ENCODE assay signal across 8 cellular contexts in the genomic region with DNA sequence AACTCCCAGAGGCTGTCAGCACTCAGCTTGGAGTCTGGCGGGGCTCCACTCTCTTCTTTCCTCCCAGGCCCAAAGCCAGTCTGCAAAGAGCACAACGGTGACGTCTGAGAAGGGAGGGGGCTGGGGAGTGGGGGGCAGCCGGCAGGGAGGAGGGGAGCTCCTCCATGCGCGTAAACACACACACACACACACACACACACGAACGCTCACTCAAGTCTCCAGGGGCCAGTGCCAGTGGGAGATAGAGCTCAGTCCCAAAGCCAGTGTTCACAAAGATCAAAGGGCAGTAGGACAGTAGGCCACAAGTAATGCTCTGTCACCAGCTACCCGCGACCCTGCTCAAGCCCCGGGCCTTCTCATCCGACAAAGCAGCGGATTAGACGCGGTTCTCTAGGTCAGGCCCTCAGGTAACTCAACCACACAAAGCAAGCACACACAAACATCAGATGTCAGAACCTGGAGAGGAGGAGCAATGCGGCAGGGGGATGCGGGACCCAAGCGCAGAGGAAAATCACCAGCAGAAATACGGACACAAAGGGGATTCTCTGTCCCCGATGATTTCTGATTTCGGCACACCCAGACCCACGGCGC. TPM values are rescaled to one million over a fixed set of nuclear protein-coding genes. Genes with fewer than 3 reads are reported as not detected.
DNase-seq lines count a peak whose midpoint lies in the region; ATAC-seq and TF ChIP-seq lines count a peak whose summit lies in the region.

No MANE protein-coding gene starts in this region.

- no peak overlapping the region for H4K5ac ChIP-seq in mesendoderm (ENCODE audit: low read length)

- peaks cover 28% of the 10 kb centered on the region for H3K27me3 Mint-ChIP-seq in CD8-positive, alpha-beta T cell (ENCODE audit: low read depth)

- peak overlapping the region; percentile 60 for H3K18ac ChIP-seq in mesendoderm (ENCODE audit: low read length)

- H3K4me3 ChIP-seq in CD8-positive, alpha-beta T cell (ENCODE audit: low read depth, low read length), result no peak overlapping the region
- peak overlapping the region; percentile 67 for H3K4me3 ChIP-seq in epithelial cell of proximal tubule (ENCODE audit: low read depth, low read length)
- H3K4me3 ChIP-seq in mesendoderm (ENCODE audit: low read length), result peak overlapping the region; percentile 59

- intact Hi-C loops in CD8-positive, alpha-beta T cell (cut with DNase I, micrococcal nuclease), result no loop called here

- H2BK5ac ChIP-seq in mesendoderm (ENCODE audit: low read length), result no peak overlapping the region

- CTCF ChIA-PET in CD8-positive, alpha-beta T cell (lab: Charles Lee), result no interaction called here

- peak overlapping the region; percentile 55 for H3K4me3 Mint-ChIP-seq in CD8-positive, alpha-beta T cell

- WGBS in mesendoderm (ENCODE audit: extremely low coverage, insufficient coverage, low lambda C conversion rate), result no CpG with 5 or more reads among the region's 23 CpGs

- H3K4ac ChIP-seq in mesendoderm (ENCODE audit: low read depth, low read length), result no peak overlapping the region

- no peak overlapping the region for H2BK15ac ChIP-seq in mesendoderm (replicated peaks; ENCODE audit: low read depth)

- H3K27ac ChIP-seq in CD8-positive, alpha-beta T cell (ENCODE audit: low read depth, low read length), result no peak overlapping the region
- H3K27ac ChIP-seq in mesendoderm (ENCODE audit: low read depth, low read length), result peak overlapping the region; percentile 7
- H3K27ac ChIP-seq in temporal lobe (ENCODE audit: low read depth, low read length), result peak overlapping the region; percentile 79

- H3K27ac Mint-ChIP-seq in CD8-positive, alpha-beta T cell, result no peak overlapping the region

- H3K4me1 ChIP-seq in CD8-positive, alpha-beta T cell (ENCODE audit: insufficient read depth, low read length), result peaks cover 15% of the 10 kb centered on the region
- peaks cover 2% of the 10 kb centered on the region for H3K4me1 ChIP-seq in mesendoderm (ENCODE audit: control insufficient read depth, low read depth, low read length)

- H3K9ac ChIP-seq in mesendoderm (ENCODE audit: low read length), result peak overlapping the region; percentile 84

- H3K4me2 ChIP-seq in mesendoderm (ENCODE audit: low read length), result peak overlapping the region; percentile 77

- no peaks in the 10 kb centered on the region for H3K36me3 Mint-ChIP-seq in CD8-positive, alpha-beta T cell

- no peaks in the 10 kb centered on the region for H3K36me3 ChIP-seq in CD8-positive, alpha-beta T cell (ENCODE audit: insufficient read depth, low read length)
- no peaks in the 10 kb centered on the region for H3K36me3 ChIP-seq in mesendoderm (ENCODE audit: control insufficient read depth, insufficient read depth, low read length)

- peaks cover 6% of the 10 kb centered on the region for H3K79me1 ChIP-seq in mesendoderm (ENCODE audit: low read length)

- no peaks in the 10 kb centered on the region for H3K9me3 ChIP-seq in CD8-positive, alpha-beta T cell (ENCODE audit: low read length)

- peaks cover 18% of the 10 kb centered on the region for H3K4me1 Mint-ChIP-seq in CD8-positive, alpha-beta T cell (ENCODE audit: low read depth)

- POLR2A ChIA-PET in CD8-positive, alpha-beta T cell (lab: Charles Lee), result interaction anchor here (1.1 kb wide), 1 partner anchor 21 kb away, joined by 3 read pairs; no protein-coding TSS in a partner anchor

- H3K9me3 Mint-ChIP-seq in CD8-positive, alpha-beta T cell, result no peaks in the 10 kb centered on the region

- no peak for TF ChIP-seq CTCF in CD8-positive, alpha-beta T cell (IDR thresholded peaks at IDR 0.05)
- no peak for TF ChIP-seq CTCF in epithelial cell of proximal tubule (conservative IDR thresholded peaks at IDR 0.05; ENCODE audit: low read depth, low read length)

- DNase-seq in CD8-positive, alpha-beta T cell, result no peak
- DNase-seq in NCI-H345 (lab: John Stamatoyannopoulos, UW) (peak; percentile 78), epithelial cell of proximal tubule (ENCODE audit: low read depth) (no peak), mesendoderm (peak; percentile 86)
- no peak for DNase-seq in activated effector memory CD4-positive, alpha-beta T cell treated with anti-CD3 and anti-CD28 coated beads, Interleukin-2, amount 50 U/mL, for 16 hours
- no peak for DNase-seq in activated naive CD4-positive, alpha-beta T cell (lab: John Stamatoyannopoulos, UW)

- no peak overlapping the region for H2AK5ac ChIP-seq in mesendoderm (ENCODE audit: low read length)

- H4K8ac ChIP-seq in mesendoderm (ENCODE audit: low read depth, low read length), result no peak overlapping the region

- no peak overlapping the region for H2BK120ac ChIP-seq in mesendoderm (ENCODE audit: low read depth, low read length)

- H3K79me2 ChIP-seq in mesendoderm (ENCODE audit: control insufficient read depth, insufficient read depth, low read length), result no peaks in the 10 kb centered on the region

- no peak overlapping the region for H3K23ac ChIP-seq in mesendoderm (ENCODE audit: low read length)

- no peak for ATAC-seq in CD8-positive, alpha-beta T cell
- no peak for ATAC-seq in HG02763 (IDR thresholded peaks at IDR 0.05; ENCODE audit: unreplicated experiment)

- peak overlapping the region; percentile 90 for H3K56ac ChIP-seq in mesendoderm (ENCODE audit: low read length)

- H3K27me3 ChIP-seq in CD8-positive, alpha-beta T cell (ENCODE audit: insufficient read depth, low read length), result peaks cover 6% of the 10 kb centered on the region
- H3K27me3 ChIP-seq in mesendoderm (ENCODE audit: insufficient read depth, low read length, poor library complexity), result no peaks in the 10 kb centered on the region

RNA-seq across cellular contexts. Expression of a gene that starts 19.9 kb away (rescaled TPM):
- 1 to 10 TPM; 4.8 to 5.0 TPM for total RNA-seq in CD8-positive, alpha-beta T cell
- 24.7 and 49.0 TPM in 2 replicates for total RNA-seq in epithelial cell of proximal tubule
- polyA plus RNA-seq in mesendoderm (2013, experiment 1 of 2), result 16.7 TPM
- 15.8 TPM for polyA plus RNA-seq in mesendoderm (2013, experiment 2 of 2)
- 131 TPM for total RNA-seq in temporal lobe

RNA-seq across cellular contexts. Expression of a gene that starts 52.9 kb away (rescaled TPM):
- total RNA-seq in CD8-positive, alpha-beta T cell, result not detected
- total RNA-seq in epithelial cell of proximal tubule (not detected in 2 replicates), temporal lobe (not detected)
- polyA plus RNA-seq in mesendoderm (2013, experiment 1 of 2), result not detected
- not detected for polyA plus RNA-seq in mesendoderm (2013, experiment 2 of 2)

Comparison
In these comparisons a context has a peak if more than half of its experiments do, and no peak if none do; other contexts are left out.
1. DNase-seq: peak in NCI-H345 (single experiment) and mesendoderm (single experiment); none in CD8-positive, alpha-beta T cell (0 of 7), epithelial cell of proximal tubule (single experiment), activated effector memory CD4-positive, alpha-beta T cell treated with anti-CD3 and anti-CD28 coated beads, Interleukin-2, amount 50 U/mL, for 16 hours (single experiment) and activated naive CD4-positive, alpha-beta T cell (0 of 4).